Comparison of ENCODE assay signal across 1 cellular context in the genomic region with DNA sequence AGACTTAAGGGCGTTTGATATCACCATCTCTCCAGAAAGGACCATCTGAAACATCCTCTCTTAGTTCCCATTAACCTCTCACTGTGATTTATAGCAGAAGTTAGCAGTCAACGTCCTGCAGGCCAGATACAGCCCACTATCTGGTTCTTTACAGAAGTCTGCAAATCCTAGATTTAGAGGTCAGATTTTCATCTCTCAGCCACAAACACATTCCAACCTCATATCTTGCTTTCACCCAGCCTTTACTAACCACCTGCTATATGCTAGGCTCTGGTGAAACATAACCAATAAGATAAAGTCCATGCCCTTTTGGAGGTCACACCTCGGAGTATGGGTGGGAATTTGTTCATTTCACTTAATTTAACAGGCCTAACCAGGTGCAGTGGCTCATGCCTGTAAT.
TF ChIP-seq lines count a peak whose summit lies in the region.

No MANE protein-coding gene starts in this region.

TF ChIP-seq in K562, 482 proteins besides CTCF, POLR2A, EP300 and RAD21 (continued from another document and continues in another):
- TF ChIP-seq NR2C1 (IDR thresholded peaks at IDR 0.05) (peak; percentile 52; the same call in 1 of the 2 replicates), NR2C1 (tag; IDR thresholded peaks at IDR 0.05) (peak; percentile 83), SRSF1 (IDR thresholded peaks at IDR 0.05; ENCODE audit: low read depth, low read length) (no peak), ZNF41 (CRISPR knock-in tag; conservative IDR thresholded peaks at IDR 0.05) (0 out of 2 replicates have a peak, but pooled peaks have one; percentile 59), BCOR (IDR thresholded peaks at IDR 0.05) (peak; percentile 22; the same call in 1 of the 2 replicates), RAD51 (IDR thresholded peaks at IDR 0.05; ENCODE audit: borderline replicate concordance, low read depth) (no peak), NCOA1 (IDR thresholded peaks at IDR 0.05; ENCODE audit: low read depth) (peak; percentile 60; the same call in 1 of the 2 replicates), PTRF (tag; IDR thresholded peaks at IDR 0.05) (no peak), ARID1B (IDR thresholded peaks at IDR 0.05) (peak; percentile 93), PHB2 (IDR thresholded peaks at IDR 0.05; ENCODE audit: low read depth) (peak; percentile 67; the same call in 1 of the 2 replicates), NKRF (IDR thresholded peaks at IDR 0.05; ENCODE audit: borderline replicate concordance) (no peak), ZNF436 (CRISPR knock-in tag; IDR thresholded peaks at IDR 0.05) (no peak), CREM (IDR thresholded peaks at IDR 0.05; ENCODE audit: low read depth) (peak; percentile 20; the same call in 1 of the 2 replicates), TEAD1 (CRISPR knock-in tag; IDR thresholded peaks at IDR 0.05) (peak; percentile 96 to 99), FOXO4 (CRISPR knock-in tag; IDR thresholded peaks at IDR 0.05) (no peak), REST (CRISPR knock-in tag; IDR thresholded peaks at IDR 0.05; ENCODE audit: low read depth) (no peak), PURB (CRISPR knock-in tag; IDR thresholded peaks at IDR 0.05; ENCODE audit: low read depth) (no peak), SMARCE1 (IDR thresholded peaks at IDR 0.05) (peak; percentile 77; the same call in 1 of the 2 replicates), GABPB1 (CRISPR knock-in tag; IDR thresholded peaks at IDR 0.05) (no peak), RFX7 (CRISPR knock-in tag; IDR thresholded peaks at IDR 0.05) (no peak), GABPB2 (CRISPR knock-in tag; conservative IDR thresholded peaks at IDR 0.05) (no peak), TAF1 (IDR thresholded peaks at IDR 0.05; ENCODE audit: control insufficient read depth, extremely low read depth, insufficient read depth, low read length, severe bottlenecking) (no peak), ZNF263 (CRISPR knock-in tag; IDR thresholded peaks at IDR 0.05; ENCODE audit: borderline replicate concordance) (no peak), DDX20 (tag; IDR thresholded peaks at IDR 0.05; ENCODE audit: low read depth) (no peak)
- TF ChIP-seq, protein P1, sequence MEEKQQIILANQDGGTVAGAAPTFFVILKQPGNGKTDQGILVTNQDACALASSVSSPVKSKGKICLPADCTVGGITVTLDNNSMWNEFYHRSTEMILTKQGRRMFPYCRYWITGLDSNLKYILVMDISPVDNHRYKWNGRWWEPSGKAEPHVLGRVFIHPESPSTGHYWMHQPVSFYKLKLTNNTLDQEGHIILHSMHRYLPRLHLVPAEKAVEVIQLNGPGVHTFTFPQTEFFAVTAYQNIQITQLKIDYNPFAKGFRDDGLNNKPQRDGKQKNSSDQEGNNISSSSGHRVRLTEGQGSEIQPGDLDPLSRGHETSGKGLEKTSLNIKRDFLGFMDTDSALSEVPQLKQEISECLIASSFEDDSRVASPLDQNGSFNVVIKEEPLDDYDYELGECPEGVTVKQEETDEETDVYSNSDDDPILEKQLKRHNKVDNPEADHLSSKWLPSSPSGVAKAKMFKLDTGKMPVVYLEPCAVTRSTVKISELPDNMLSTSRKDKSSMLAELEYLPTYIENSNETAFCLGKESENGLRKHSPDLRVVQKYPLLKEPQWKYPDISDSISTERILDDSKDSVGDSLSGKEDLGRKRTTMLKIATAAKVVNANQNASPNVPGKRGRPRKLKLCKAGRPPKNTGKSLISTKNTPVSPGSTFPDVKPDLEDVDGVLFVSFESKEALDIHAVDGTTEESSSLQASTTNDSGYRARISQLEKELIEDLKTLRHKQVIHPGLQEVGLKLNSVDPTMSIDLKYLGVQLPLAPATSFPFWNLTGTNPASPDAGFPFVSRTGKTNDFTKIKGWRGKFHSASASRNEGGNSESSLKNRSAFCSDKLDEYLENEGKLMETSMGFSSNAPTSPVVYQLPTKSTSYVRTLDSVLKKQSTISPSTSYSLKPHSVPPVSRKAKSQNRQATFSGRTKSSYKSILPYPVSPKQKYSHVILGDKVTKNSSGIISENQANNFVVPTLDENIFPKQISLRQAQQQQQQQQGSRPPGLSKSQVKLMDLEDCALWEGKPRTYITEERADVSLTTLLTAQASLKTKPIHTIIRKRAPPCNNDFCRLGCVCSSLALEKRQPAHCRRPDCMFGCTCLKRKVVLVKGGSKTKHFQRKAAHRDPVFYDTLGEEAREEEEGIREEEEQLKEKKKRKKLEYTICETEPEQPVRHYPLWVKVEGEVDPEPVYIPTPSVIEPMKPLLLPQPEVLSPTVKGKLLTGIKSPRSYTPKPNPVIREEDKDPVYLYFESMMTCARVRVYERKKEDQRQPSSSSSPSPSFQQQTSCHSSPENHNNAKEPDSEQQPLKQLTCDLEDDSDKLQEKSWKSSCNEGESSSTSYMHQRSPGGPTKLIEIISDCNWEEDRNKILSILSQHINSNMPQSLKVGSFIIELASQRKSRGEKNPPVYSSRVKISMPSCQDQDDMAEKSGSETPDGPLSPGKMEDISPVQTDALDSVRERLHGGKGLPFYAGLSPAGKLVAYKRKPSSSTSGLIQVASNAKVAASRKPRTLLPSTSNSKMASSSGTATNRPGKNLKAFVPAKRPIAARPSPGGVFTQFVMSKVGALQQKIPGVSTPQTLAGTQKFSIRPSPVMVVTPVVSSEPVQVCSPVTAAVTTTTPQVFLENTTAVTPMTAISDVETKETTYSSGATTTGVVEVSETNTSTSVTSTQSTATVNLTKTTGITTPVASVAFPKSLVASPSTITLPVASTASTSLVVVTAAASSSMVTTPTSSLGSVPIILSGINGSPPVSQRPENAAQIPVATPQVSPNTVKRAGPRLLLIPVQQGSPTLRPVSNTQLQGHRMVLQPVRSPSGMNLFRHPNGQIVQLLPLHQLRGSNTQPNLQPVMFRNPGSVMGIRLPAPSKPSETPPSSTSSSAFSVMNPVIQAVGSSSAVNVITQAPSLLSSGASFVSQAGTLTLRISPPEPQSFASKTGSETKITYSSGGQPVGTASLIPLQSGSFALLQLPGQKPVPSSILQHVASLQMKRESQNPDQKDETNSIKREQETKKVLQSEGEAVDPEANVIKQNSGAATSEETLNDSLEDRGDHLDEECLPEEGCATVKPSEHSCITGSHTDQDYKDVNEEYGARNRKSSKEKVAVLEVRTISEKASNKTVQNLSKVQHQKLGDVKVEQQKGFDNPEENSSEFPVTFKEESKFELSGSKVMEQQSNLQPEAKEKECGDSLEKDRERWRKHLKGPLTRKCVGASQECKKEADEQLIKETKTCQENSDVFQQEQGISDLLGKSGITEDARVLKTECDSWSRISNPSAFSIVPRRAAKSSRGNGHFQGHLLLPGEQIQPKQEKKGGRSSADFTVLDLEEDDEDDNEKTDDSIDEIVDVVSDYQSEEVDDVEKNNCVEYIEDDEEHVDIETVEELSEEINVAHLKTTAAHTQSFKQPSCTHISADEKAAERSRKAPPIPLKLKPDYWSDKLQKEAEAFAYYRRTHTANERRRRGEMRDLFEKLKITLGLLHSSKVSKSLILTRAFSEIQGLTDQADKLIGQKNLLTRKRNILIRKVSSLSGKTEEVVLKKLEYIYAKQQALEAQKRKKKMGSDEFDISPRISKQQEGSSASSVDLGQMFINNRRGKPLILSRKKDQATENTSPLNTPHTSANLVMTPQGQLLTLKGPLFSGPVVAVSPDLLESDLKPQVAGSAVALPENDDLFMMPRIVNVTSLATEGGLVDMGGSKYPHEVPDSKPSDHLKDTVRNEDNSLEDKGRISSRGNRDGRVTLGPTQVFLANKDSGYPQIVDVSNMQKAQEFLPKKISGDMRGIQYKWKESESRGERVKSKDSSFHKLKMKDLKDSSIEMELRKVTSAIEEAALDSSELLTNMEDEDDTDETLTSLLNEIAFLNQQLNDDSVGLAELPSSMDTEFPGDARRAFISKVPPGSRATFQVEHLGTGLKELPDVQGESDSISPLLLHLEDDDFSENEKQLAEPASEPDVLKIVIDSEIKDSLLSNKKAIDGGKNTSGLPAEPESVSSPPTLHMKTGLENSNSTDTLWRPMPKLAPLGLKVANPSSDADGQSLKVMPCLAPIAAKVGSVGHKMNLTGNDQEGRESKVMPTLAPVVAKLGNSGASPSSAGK (IDR thresholded peaks at IDR 0.05) = no peak
- TF ChIP-seq, protein P2, sequence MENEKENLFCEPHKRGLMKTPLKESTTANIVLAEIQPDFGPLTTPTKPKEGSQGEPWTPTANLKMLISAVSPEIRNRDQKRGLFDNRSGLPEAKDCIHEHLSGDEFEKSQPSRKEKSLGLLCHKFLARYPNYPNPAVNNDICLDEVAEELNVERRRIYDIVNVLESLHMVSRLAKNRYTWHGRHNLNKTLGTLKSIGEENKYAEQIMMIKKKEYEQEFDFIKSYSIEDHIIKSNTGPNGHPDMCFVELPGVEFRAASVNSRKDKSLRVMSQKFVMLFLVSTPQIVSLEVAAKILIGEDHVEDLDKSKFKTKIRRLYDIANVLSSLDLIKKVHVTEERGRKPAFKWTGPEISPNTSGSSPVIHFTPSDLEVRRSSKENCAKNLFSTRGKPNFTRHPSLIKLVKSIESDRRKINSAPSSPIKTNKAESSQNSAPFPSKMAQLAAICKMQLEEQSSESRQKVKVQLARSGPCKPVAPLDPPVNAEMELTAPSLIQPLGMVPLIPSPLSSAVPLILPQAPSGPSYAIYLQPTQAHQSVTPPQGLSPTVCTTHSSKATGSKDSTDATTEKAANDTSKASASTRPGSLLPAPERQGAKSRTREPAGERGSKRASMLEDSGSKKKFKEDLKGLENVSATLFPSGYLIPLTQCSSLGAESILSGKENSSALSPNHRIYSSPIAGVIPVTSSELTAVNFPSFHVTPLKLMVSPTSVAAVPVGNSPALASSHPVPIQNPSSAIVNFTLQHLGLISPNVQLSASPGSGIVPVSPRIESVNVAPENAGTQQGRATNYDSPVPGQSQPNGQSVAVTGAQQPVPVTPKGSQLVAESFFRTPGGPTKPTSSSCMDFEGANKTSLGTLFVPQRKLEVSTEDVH (IDR thresholded peaks at IDR 0.05; ENCODE audit: low read depth, partially characterized antibody) = no peak
- TF ChIP-seq, protein P3, sequence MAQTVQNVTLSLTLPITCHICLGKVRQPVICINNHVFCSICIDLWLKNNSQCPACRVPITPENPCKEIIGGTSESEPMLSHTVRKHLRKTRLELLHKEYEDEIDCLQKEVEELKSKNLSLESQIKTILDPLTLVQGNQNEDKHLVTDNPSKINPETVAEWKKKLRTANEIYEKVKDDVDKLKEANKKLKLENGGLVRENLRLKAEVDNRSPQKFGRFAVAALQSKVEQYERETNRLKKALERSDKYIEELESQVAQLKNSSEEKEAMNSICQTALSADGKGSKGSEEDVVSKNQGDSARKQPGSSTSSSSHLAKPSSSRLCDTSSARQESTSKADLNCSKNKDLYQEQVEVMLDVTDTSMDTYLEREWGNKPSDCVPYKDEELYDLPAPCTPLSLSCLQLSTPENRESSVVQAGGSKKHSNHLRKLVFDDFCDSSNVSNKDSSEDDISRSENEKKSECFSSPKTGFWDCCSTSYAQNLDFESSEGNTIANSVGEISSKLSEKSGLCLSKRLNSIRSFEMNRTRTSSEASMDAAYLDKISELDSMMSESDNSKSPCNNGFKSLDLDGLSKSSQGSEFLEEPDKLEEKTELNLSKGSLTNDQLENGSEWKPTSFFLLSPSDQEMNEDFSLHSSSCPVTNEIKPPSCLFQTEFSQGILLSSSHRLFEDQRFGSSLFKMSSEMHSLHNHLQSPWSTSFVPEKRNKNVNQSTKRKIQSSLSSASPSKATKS (CRISPR knock-in tag; IDR thresholded peaks at IDR 0.05) = no peak
- TF ChIP-seq, protein P4, sequence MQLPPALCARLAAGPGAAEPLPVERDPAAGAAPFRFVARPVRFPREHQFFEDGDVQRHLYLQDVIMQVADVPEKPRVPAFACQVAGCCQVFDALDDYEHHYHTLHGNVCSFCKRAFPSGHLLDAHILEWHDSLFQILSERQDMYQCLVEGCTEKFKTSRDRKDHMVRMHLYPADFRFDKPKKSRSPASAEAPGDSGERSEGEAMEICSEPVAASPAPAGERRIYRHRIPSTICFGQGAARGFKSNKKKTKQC (CRISPR knock-in tag; IDR thresholded peaks at IDR 0.05) = no peak
